ENCODE assay signal across 1 cellular context in the genomic region with DNA sequence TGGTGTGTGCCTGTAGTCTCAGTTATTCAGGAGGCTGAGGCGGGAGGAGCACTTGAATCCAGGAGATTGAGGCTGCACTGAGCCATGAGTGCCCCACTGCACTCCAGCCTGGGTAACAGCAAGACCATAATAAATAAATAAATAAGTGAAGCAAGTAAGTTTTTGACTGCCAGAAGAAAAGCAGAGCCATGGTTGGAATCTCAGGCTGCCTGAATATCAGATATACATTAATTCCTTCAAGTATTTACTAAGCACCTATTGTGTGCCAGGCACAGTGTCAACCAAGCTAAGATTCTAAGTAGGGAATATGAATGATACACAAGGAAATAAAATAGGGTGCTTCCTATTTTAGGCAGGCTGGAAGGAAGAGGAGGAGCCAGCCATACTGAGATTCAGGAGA.
TF ChIP-seq lines count a peak whose summit lies in the region.

No MANE protein-coding gene starts in this region.

TF ChIP-seq in IMR-90, 13 proteins besides CTCF, POLR2A, EP300 and RAD21:
- TF ChIP-seq MAZ (IDR thresholded peaks at IDR 0.05; ENCODE audit: borderline replicate concordance, low read depth, low read length): no peak
- no peak for TF ChIP-seq RFX5 (IDR thresholded peaks at IDR 0.05; ENCODE audit: low read depth, low read length)
- TF ChIP-seq RCOR1 (IDR thresholded peaks at IDR 0.05; ENCODE audit: insufficient replicate concordance, low read length): no peak
- TF ChIP-seq, protein P1, sequence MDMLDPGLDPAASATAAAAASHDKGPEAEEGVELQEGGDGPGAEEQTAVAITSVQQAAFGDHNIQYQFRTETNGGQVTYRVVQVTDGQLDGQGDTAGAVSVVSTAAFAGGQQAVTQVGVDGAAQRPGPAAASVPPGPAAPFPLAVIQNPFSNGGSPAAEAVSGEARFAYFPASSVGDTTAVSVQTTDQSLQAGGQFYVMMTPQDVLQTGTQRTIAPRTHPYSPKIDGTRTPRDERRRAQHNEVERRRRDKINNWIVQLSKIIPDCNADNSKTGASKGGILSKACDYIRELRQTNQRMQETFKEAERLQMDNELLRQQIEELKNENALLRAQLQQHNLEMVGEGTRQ (IDR thresholded peaks at IDR 0.05; ENCODE audit: low read depth, low read length): no peak
- TF ChIP-seq MXI1 (IDR thresholded peaks at IDR 0.05; ENCODE audit: borderline replicate concordance, low read depth, low read length): no peak
- no peak for TF ChIP-seq FOS (IDR thresholded peaks at IDR 0.05; ENCODE audit: low read depth, low read length)
- TF ChIP-seq SMC3 (IDR thresholded peaks at IDR 0.05; ENCODE audit: low read depth, low read length): no peak
